Comparison of ENCODE assay signal across 8 cellular contexts in genomic region chr16:2752850-2753522, GRCh38. TPM values are rescaled to one million over a fixed set of nuclear protein-coding genes. Genes with fewer than 3 reads are reported as not detected.
A peak's percentile ranks its signal among the peaks of the same experiment; 100 is the strongest.
DNase-seq lines count a peak whose midpoint lies in the region; ATAC-seq and TF ChIP-seq lines count a peak whose summit lies in the region.

No MANE protein-coding gene starts in this region.

- intact Hi-C loops in activated naive CD4-positive, alpha-beta T cell treated with anti-CD3 and anti-CD28 coated beads for 36 hours (cut with micrococcal nuclease): loop anchor here (1.0 to 5.0 kb wide), 7 partner anchors 24 to 598 kb away; partner anchors contain the start of genes ELOB, HCFC1R1, KCTD5 and RNPS1

- H3K36me3 Mint-ChIP-seq in activated naive CD4-positive, alpha-beta T cell treated with anti-CD3 and anti-CD28 coated beads for 36 hours (ENCODE audit: low read depth): peaks cover 45% of the 10 kb centered on the region

- peak; percentile 55 for ATAC-seq in HG02642 (IDR thresholded peaks at IDR 0.05; ENCODE audit: poor library complexity, unreplicated experiment)
- ATAC-seq in left lobe of liver: peak; percentile 84

- peak overlapping the region; percentile 99 for H3K27ac Mint-ChIP-seq in activated naive CD4-positive, alpha-beta T cell treated with anti-CD3 and anti-CD28 coated beads for 36 hours

- CTCF ChIA-PET in activated naive CD4-positive, alpha-beta T cell treated with anti-CD3 and anti-CD28 coated beads for 36 hours (lab: Charles Lee): no interaction called here

- peak overlapping the region; percentile 87 for H3K4me3 ChIP-seq in coronary artery

- peak overlapping the region; percentile 87 for H3K4me3 Mint-ChIP-seq in activated naive CD4-positive, alpha-beta T cell treated with anti-CD3 and anti-CD28 coated beads for 36 hours

- H3K9me3 Mint-ChIP-seq in activated naive CD4-positive, alpha-beta T cell treated with anti-CD3 and anti-CD28 coated beads for 36 hours: no peaks in the 10 kb centered on the region

- no peaks in the 10 kb centered on the region for H3K27me3 Mint-ChIP-seq in activated naive CD4-positive, alpha-beta T cell treated with anti-CD3 and anti-CD28 coated beads for 36 hours (ENCODE audit: low read depth)

- DNase-seq in activated naive CD4-positive, alpha-beta T cell treated with anti-CD3 and anti-CD28 coated beads for 36 hours: peak; percentile 70
- no peak for DNase-seq in activated naive CD4-positive, alpha-beta T cell treated with Interleukin-2 at 50 U/mL for 16 hours
- peak; percentile 53 for DNase-seq in NCI-H1105 (lab: John Stamatoyannopoulos, UW)
- DNase-seq in T-helper 1 cell: peak; percentile 50 to 82 (median 58)
- peak; percentile 91 for DNase-seq in coronary artery (ENCODE audit: low spot score)
- peak; percentile 92 for DNase-seq in left lobe of liver (ENCODE audit: low spot score)
- DNase-seq in stimulated activated CD4-positive, alpha-beta T cell treated with anti-CD3 and anti-CD28 coated beads, Interleukin-1b, Interleukin-23, amount 100 ng/mL, for 48 hours: peak; percentile 74

- no peak for TF ChIP-seq CTCF in coronary artery (IDR thresholded peaks at IDR 0.05)

- H3K27ac ChIP-seq in coronary artery: peak overlapping the region; percentile 99

- peaks cover 45% of the 10 kb centered on the region for H3K4me1 Mint-ChIP-seq in activated naive CD4-positive, alpha-beta T cell treated with anti-CD3 and anti-CD28 coated beads for 36 hours (ENCODE audit: low read depth)

RNA-seq across cellular contexts. Expression of gene SRRM2, which starts 0.5 kb away (rescaled TPM):
- total RNA-seq in activated naive CD4-positive, alpha-beta T cell treated with anti-CD3 and anti-CD28 coated beads for 36 hours: 100 to 1,000 TPM; 607 to 649 TPM
- 378 TPM for total RNA-seq in left lobe of liver

RNA-seq across cellular contexts. Expression of gene ELOB, which starts 24.1 kb away (rescaled TPM):
- 100 to 1,000 TPM; 177 to 189 TPM for total RNA-seq in activated naive CD4-positive, alpha-beta T cell treated with anti-CD3 and anti-CD28 coated beads for 36 hours
- 117 TPM for total RNA-seq in left lobe of liver

RNA-seq across cellular contexts. Expression of gene PRSS27, which starts 33.0 kb away (rescaled TPM):
- 1 to 10 TPM; 1.7 to 2.4 TPM for total RNA-seq in activated naive CD4-positive, alpha-beta T cell treated with anti-CD3 and anti-CD28 coated beads for 36 hours
- total RNA-seq in left lobe of liver: 0.45 TPM

RNA-seq across cellular contexts. Expression of gene PRSS33, which starts 34.4 kb away (rescaled TPM):
- total RNA-seq in activated naive CD4-positive, alpha-beta T cell treated with anti-CD3 and anti-CD28 coated beads for 36 hours: under 1 TPM; 0.12 to 0.17 TPM
- not detected for total RNA-seq in left lobe of liver

RNA-seq across cellular contexts. Expression of gene PRSS41, which starts 45.3 kb away (rescaled TPM):
- total RNA-seq in activated naive CD4-positive, alpha-beta T cell treated with anti-CD3 and anti-CD28 coated beads for 36 hours: not detected
- not detected for total RNA-seq in left lobe of liver
